16 cellular contexts compared by ENCODE assay signal in genomic region chr9:3931996-3932906, GRCh38.
DNase-seq lines count a peak whose midpoint lies in the region; TF ChIP-seq lines count a peak whose summit lies in the region.
"Had no signal": no experiment of that assay in that cellular context is flagged by ENCODE, and none has a peak within 500 bp of the region (broad histone marks: within the 10 kb centered on the region; RNA-seq: fewer than 3 reads in every experiment).

No MANE protein-coding gene starts in this region.

- in situ Hi-C loops in mammary epithelial cell (cut with MboI; ENCODE audit: low sequenced_read_pairs in 2 of 2): no loop called here

- H3K9ac ChIP-seq in mammary epithelial cell (ENCODE audit: insufficient read depth, low read length): no peak overlapping the region

- H3K9me3 Mint-ChIP-seq in MCF 10A (ENCODE audit: unreplicated experiment) (no peaks in the 10 kb centered on the region), immature natural killer cell (no peaks in the 10 kb centered on the region)
- no peaks in the 10 kb centered on the region for H3K9me3 Mint-ChIP-seq in T-helper 2 cell treated with Interferon-gamma antibody and Interleukin-4, amounts not matched to agents 5 μg/mL and 100 μg/mL, for 36 hours

- H3K4me3 Mint-ChIP-seq in MCF 10A (ENCODE audit: unreplicated experiment): no peak overlapping the region
- peak overlapping the region; percentile 44 for H3K4me3 Mint-ChIP-seq in T-helper 2 cell treated with Interferon-gamma antibody and Interleukin-4, amounts not matched to agents 5 μg/mL and 100 μg/mL, for 36 hours
- H3K4me3 Mint-ChIP-seq in immature natural killer cell: no peak overlapping the region

- dilution Hi-C loops in mammary epithelial cell (cut with HindIII; ENCODE audit: low sequenced_read_pairs): no loop called here

- H3K36me3 Mint-ChIP-seq in MCF 10A (ENCODE audit: insufficient read depth, unreplicated experiment) (no peaks in the 10 kb centered on the region), immature natural killer cell (no peaks in the 10 kb centered on the region)
- peaks cover 1% of the 10 kb centered on the region for H3K36me3 Mint-ChIP-seq in T-helper 2 cell treated with Interferon-gamma antibody and Interleukin-4, amounts not matched to agents 5 μg/mL and 100 μg/mL, for 36 hours (ENCODE audit: low read depth)

- DNase-seq in mammary epithelial cell: peak; percentile 90
- DNase-seq in MCF 10A (ENCODE audit: unreplicated experiment): no peak
- no peak for DNase-seq in T-helper 2 cell treated with Interferon-gamma antibody and Interleukin-4, amounts not matched to agents 5 μg/mL and 100 μg/mL, for 36 hours (ENCODE audit: low spot score)
- DNase-seq in foreskin melanocyte: peak; percentile 83
- no peak for DNase-seq in SK-N-DZ (ENCODE audit: low spot score)
- DNase-seq in UCSD-AML1 (lab: John Stamatoyannopoulos, UW; ENCODE audit: unreplicated experiment): no peak
- DNase-seq in immature natural killer cell: no peak
- DNase-seq in NCI-H1436 treated with DMSO at 0.1 percent for 48 hours (lab: John Stamatoyannopoulos, UW): no peak
- DNase-seq: activated CD4-positive, alpha-beta T cell treated with anti-CD3 and anti-CD28 coated beads, Interleukin-2, amount 50 U/mL, for 48 hours; amygdala; GF-D8; glutamatergic neuron; Karpas-422; left ventricle myocardium inferior had no signal

- no peak overlapping the region for H3K27ac Mint-ChIP-seq in MCF 10A (ENCODE audit: low read depth, unreplicated experiment)
- peak overlapping the region; percentile 72 for H3K27ac Mint-ChIP-seq in T-helper 2 cell treated with Interferon-gamma antibody and Interleukin-4, amounts not matched to agents 5 μg/mL and 100 μg/mL, for 36 hours
- no peak overlapping the region for H3K27ac Mint-ChIP-seq in immature natural killer cell

- no peaks in the 10 kb centered on the region for H4K20me1 ChIP-seq in mammary epithelial cell (ENCODE audit: insufficient read depth, low read length)

- H3K4me2 ChIP-seq in mammary epithelial cell (ENCODE audit: insufficient read depth, low read depth, low read length): peak overlapping the region; percentile 69

- H3K36me3 ChIP-seq in mammary epithelial cell (ENCODE audit: insufficient read depth, low read length): no peaks in the 10 kb centered on the region
- H3K36me3 ChIP-seq: left ventricle myocardium inferior, neutrophil, vagina had no signal

- peak overlapping the region; percentile 59 for H2AFZ ChIP-seq in mammary epithelial cell (ENCODE audit: low read depth, low read length)

- TF ChIP-seq CTCF in mammary epithelial cell (conservative IDR thresholded peaks at IDR 0.05 in 1 of 2, IDR thresholded peaks at IDR 0.05 in 1 of 2; ENCODE audit: extremely low read depth in 1 of 2, insufficient read depth in 1 of 2, low read depth in 1 of 2, low read length in 2 of 2) (no peak), MCF 10A (IDR thresholded peaks at IDR 0.05; ENCODE audit: unreplicated experiment) (no peak)

- no peaks in the 10 kb centered on the region for H3K27me3 ChIP-seq in mammary epithelial cell (ENCODE audit: insufficient read depth, low read length)
- H3K27me3 ChIP-seq: neutrophil, vagina had no signal

- WGBS in mammary epithelial cell (ENCODE audit: low coverage, missing lambda C conversion rate): 26% methylated on average over 4 of the region's 4 CpGs

- H3K4me1 ChIP-seq in mammary epithelial cell (ENCODE audit: insufficient read depth, low read length): peaks cover 17% of the 10 kb centered on the region
- H3K4me1 ChIP-seq: vagina had no signal

- no peak overlapping the region for H3K4me3 ChIP-seq in mammary epithelial cell (replicated peaks in 1 of 3; ENCODE audit: insufficient read depth in 1 of 3, low read depth in 2 of 3, low read length in 3 of 3)
- H3K4me3 ChIP-seq: left ventricle myocardium inferior, vagina had no signal

- CTCF ChIA-PET in mammary epithelial cell (lab: Charles Lee; ENCODE audit: low non-redundant PET): no interaction called here
- CTCF ChIA-PET in MCF 10A (lab: Yijun Ruan, JAX): interaction anchor here (1.6 kb wide), 1 partner anchor 10 kb away, joined by 3 read pairs; no protein-coding TSS in a partner anchor

- no peaks in the 10 kb centered on the region for H3K79me2 ChIP-seq in mammary epithelial cell (ENCODE audit: insufficient read depth, low read length)

- H3K4me1 Mint-ChIP-seq in MCF 10A (ENCODE audit: insufficient read depth, unreplicated experiment) (peaks cover 6% of the 10 kb centered on the region), immature natural killer cell (no peaks in the 10 kb centered on the region)
- H3K4me1 Mint-ChIP-seq in T-helper 2 cell treated with Interferon-gamma antibody and Interleukin-4, amounts not matched to agents 5 μg/mL and 100 μg/mL, for 36 hours (ENCODE audit: low read depth): peaks cover 14% of the 10 kb centered on the region

- no peaks in the 10 kb centered on the region for H3K27me3 Mint-ChIP-seq in MCF 10A (ENCODE audit: insufficient read depth, unreplicated experiment)
- peaks cover 3% of the 10 kb centered on the region for H3K27me3 Mint-ChIP-seq in T-helper 2 cell treated with Interferon-gamma antibody and Interleukin-4, amounts not matched to agents 5 μg/mL and 100 μg/mL, for 36 hours (ENCODE audit: low read depth)
- H3K27me3 Mint-ChIP-seq in immature natural killer cell (ENCODE audit: low read depth in 3 of 3): peaks cover 0 to 5% (median 2%) of the 10 kb centered on the region in 3 donors

- BruUV-seq in mammary epithelial cell (replicated peaks; lab: Mats Ljungman, UMichigan) (no TSS peak), MCF 10A (replicated peaks; lab: Mats Ljungman, UMichigan) (no TSS peak)

- peak overlapping the region; percentile 74 for H3K27ac ChIP-seq in mammary epithelial cell (ENCODE audit: insufficient read depth, low read depth, low read length)
- H3K27ac ChIP-seq: left ventricle myocardium inferior, neutrophil, vagina had no signal

- no peaks in the 10 kb centered on the region for H3K9me3 ChIP-seq in mammary epithelial cell (replicated peaks; ENCODE audit: insufficient read depth, low read length)
- H3K9me3 ChIP-seq: left ventricle myocardium inferior, neutrophil, vagina had no signal

- POLR2A ChIA-PET in MCF 10A (lab: Yijun Ruan, JAX): no interaction called here

- intact Hi-C loops in mammary epithelial cell (cut with micrococcal nuclease) (no loop called here), MCF 10A (cut with micrococcal nuclease) (no loop called here)

Comparison
In these comparisons a context has a peak if more than half of its experiments do, and no peak if none do; other contexts are left out.
1. DNase-seq: peak in mammary epithelial cell (single experiment) and foreskin melanocyte (single experiment); none in MCF 10A (single experiment), T-helper 2 cell treated with Interferon-gamma antibody and Interleukin-4, amounts not matched to agents 5 μg/mL and 100 μg/mL, for 36 hours (single experiment), SK-N-DZ (single experiment), UCSD-AML1 (single experiment), immature natural killer cell (0 of 3) and NCI-H1436 treated with DMSO at 0.1 percent for 48 hours (single experiment).